8 cellular contexts compared by ENCODE assay signal in the genomic region with DNA sequence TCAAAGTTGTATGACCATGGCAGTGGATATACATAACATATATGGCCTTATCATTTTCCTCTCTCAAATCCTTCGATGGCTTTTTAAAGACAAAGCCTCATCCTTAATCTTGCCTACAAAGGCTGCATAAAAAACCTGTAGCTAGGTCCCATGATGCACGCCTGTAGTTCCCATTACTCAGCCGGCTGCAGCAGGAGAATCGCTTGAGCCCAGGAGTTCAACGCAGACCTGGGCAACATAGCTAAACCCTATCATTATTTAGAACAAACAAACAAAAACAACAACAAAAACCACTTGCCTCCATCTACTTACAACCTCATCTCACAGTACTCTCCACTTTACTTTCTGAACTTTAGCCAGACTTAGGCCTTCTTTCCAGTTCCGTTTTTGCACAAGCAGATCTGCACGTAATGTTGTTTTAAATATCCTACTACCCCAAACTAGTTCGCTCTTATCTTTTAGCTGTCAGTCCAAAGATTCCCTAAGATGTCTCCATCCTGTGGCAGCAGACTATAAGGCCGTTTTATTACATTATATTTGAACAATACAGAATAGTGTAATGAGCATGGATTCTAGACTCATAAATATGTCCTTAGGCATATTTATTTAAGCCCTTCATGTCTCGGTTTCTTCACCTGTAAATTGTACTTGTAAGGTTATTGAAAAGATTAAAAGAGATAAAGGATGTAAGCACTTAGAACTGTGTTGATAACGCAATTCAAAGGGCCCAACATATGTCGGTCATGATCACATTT. TPM values are rescaled to one million over a fixed set of nuclear protein-coding genes. Genes with fewer than 3 reads are reported as not detected.
DNase-seq lines count a peak whose midpoint lies in the region; ATAC-seq, FAIRE-seq and TF ChIP-seq lines count a peak whose summit lies in the region.

No MANE protein-coding gene starts in this region.

- TF ChIP-seq POLR2A in H54 (IDR thresholded peaks at IDR 0.05; ENCODE audit: low read depth, low read length): no peak

- H3K27me3 Mint-ChIP-seq in stimulated activated naive CD8-positive, alpha-beta T cell treated with anti-CD3 and anti-CD28 coated beads, Interleukin-15, Interleukin-2, amounts not matched to agents 100 ng/mL and 50 ng/mL, for 24 hours: no peaks in the 10 kb centered on the region
- no peaks in the 10 kb centered on the region for H3K27me3 Mint-ChIP-seq in natural killer cell (ENCODE audit: low read depth in 2 of 2)

- intact Hi-C loops in natural killer cell (cut with micrococcal nuclease): loop anchor here (5.0 kb wide), 1 partner anchor 391 kb away; no protein-coding TSS in a partner anchor

- H3K9me3 Mint-ChIP-seq in stimulated activated naive CD8-positive, alpha-beta T cell treated with anti-CD3 and anti-CD28 coated beads, Interleukin-15, Interleukin-2, amounts not matched to agents 100 ng/mL and 50 ng/mL, for 24 hours: no peaks in the 10 kb centered on the region
- H3K9me3 Mint-ChIP-seq in natural killer cell: no peaks in the 10 kb centered on the region

- H3K4me3 ChIP-seq in epithelial cell of esophagus (ENCODE audit: low read length): peak overlapping the region; percentile 89

- peaks cover 55% of the 10 kb centered on the region for H3K4me1 Mint-ChIP-seq in stimulated activated naive CD8-positive, alpha-beta T cell treated with anti-CD3 and anti-CD28 coated beads, Interleukin-15, Interleukin-2, amounts not matched to agents 100 ng/mL and 50 ng/mL, for 24 hours (ENCODE audit: low read depth)
- H3K4me1 Mint-ChIP-seq in natural killer cell: peaks cover 46 to 70% of the 10 kb centered on the region in 2 donors

- no peak for DNase-seq in stimulated activated naive CD8-positive, alpha-beta T cell treated with anti-CD3 and anti-CD28 coated beads, Interleukin-15, Interleukin-2, amounts not matched to agents 100 U/mL and 50 U/mL, for 24 hours
- DNase-seq in SK-MEL-5 (ENCODE audit: low read depth, low spot score): peak; percentile 35
- DNase-seq in epithelial cell of esophagus (ENCODE audit: low read depth): peak; percentile 16
- DNase-seq in natural killer cell: no peak
- DNase-seq in HuH-7 (ENCODE audit: low spot score): no peak
- no peak for DNase-seq in H54 (ENCODE audit: insufficient read length, low spot score)

- peak overlapping the region; percentile 97 for H3K27ac Mint-ChIP-seq in stimulated activated naive CD8-positive, alpha-beta T cell treated with anti-CD3 and anti-CD28 coated beads, Interleukin-15, Interleukin-2, amounts not matched to agents 100 ng/mL and 50 ng/mL, for 24 hours
- peak overlapping the region; percentile 93 to 96 for H3K27ac Mint-ChIP-seq in natural killer cell

- in situ Hi-C loops in SK-MEL-5 (cut with HindIII; ENCODE audit: low pct_unique_long_range_greater_than_20kb, low sequenced_read_pairs): no loop called here

- ATAC-seq in stimulated activated naive CD8-positive, alpha-beta T cell treated with anti-CD3 and anti-CD28 coated beads, Interleukin-15, Interleukin-2, amounts not matched to agents 100 U/mL and 50 U/mL, for 24 hours: no peak
- no peak for ATAC-seq in natural killer cell
- ATAC-seq in GM18867 (IDR thresholded peaks at IDR 0.05; ENCODE audit: unreplicated experiment): no peak

- peak overlapping the region; percentile 99 for H3K4me3 Mint-ChIP-seq in stimulated activated naive CD8-positive, alpha-beta T cell treated with anti-CD3 and anti-CD28 coated beads, Interleukin-15, Interleukin-2, amounts not matched to agents 100 ng/mL and 50 ng/mL, for 24 hours
- H3K4me3 Mint-ChIP-seq in natural killer cell: peak overlapping the region; percentile 94

- TF ChIP-seq CTCF in epithelial cell of esophagus (IDR thresholded peaks at IDR 0.05; ENCODE audit: insufficient read depth, low read depth, low read length, missing control alignments) (peak; percentile 15), natural killer cell (IDR thresholded peaks at IDR 0.05) (no peak)

- FAIRE-seq in H54 (lab: Jason Lieb, UNC): no peak

- H3K36me3 Mint-ChIP-seq in stimulated activated naive CD8-positive, alpha-beta T cell treated with anti-CD3 and anti-CD28 coated beads, Interleukin-15, Interleukin-2, amounts not matched to agents 100 ng/mL and 50 ng/mL, for 24 hours (ENCODE audit: low read depth): peaks cover 52% of the 10 kb centered on the region
- H3K36me3 Mint-ChIP-seq in natural killer cell: no peaks in the 10 kb centered on the region

RNA-seq across cellular contexts. Expression of gene POMP, which starts 1.0 kb away (rescaled TPM):
- 276 and 342 TPM in 2 replicates for total RNA-seq in SK-MEL-5 (2014; rRNA removed; shearing (Covaris generic))
- 128 and 171 TPM in 2 replicates for polyA plus RNA-seq in SK-MEL-5 (2015; cell fraction: cytosol; rRNA removed)
- 31.4 and 34.1 TPM in 2 replicates for polyA plus RNA-seq in SK-MEL-5 (2015; cell fraction: nucleus; rRNA removed)
- 10 to 100 TPM; 33.0 to 42.2 (median 36.0) TPM for total RNA-seq in natural killer cell

Comparison
In these comparisons a context has a peak if more than half of its experiments do, and no peak if none do; other contexts are left out.
1. DNase-seq: peak in SK-MEL-5 (single experiment) and epithelial cell of esophagus (single experiment); none in stimulated activated naive CD8-positive, alpha-beta T cell treated with anti-CD3 and anti-CD28 coated beads, Interleukin-15, Interleukin-2, amounts not matched to agents 100 U/mL and 50 U/mL, for 24 hours (single experiment), natural killer cell (single experiment), HuH-7 (single experiment) and H54 (single experiment).